Comparison of ENCODE assay signal across 1 cellular context in the genomic region with DNA sequence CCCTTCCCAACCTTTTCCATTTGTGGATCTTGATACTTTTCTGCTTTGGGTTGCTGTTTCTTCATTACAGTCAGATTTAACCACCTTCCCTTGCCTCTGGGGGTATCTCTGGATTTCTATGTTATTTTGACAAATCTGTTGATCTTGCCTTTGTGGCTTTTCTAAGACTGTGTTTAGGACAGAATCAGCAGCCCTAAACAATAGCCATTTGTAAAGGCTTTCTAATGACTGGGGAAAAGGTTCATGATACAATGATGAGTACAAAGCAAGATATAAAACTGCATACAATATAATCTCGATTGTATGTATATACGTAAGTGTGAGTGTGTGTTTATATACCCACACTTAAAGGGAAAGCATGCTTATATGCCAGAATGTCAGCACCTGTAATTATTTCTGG.
A peak's percentile ranks its signal among the peaks of the same experiment; 100 is the strongest.
TF ChIP-seq lines count a peak whose summit lies in the region.

No MANE protein-coding gene starts in this region.

TF ChIP-seq in K562, 482 proteins besides CTCF, POLR2A, EP300 and RAD21:
- no peak for TF ChIP-seq MXI1 (IDR thresholded peaks at IDR 0.05; ENCODE audit: low read depth, low read length)
- no peak for TF ChIP-seq ZFX (CRISPR knock-in tag; IDR thresholded peaks at IDR 0.05)
- no peak for TF ChIP-seq NR2C2 (CRISPR knock-in tag; IDR thresholded peaks at IDR 0.05)
- no peak for TF ChIP-seq NR2C2 (tag; IDR thresholded peaks at IDR 0.05)
- TF ChIP-seq, protein P1, sequence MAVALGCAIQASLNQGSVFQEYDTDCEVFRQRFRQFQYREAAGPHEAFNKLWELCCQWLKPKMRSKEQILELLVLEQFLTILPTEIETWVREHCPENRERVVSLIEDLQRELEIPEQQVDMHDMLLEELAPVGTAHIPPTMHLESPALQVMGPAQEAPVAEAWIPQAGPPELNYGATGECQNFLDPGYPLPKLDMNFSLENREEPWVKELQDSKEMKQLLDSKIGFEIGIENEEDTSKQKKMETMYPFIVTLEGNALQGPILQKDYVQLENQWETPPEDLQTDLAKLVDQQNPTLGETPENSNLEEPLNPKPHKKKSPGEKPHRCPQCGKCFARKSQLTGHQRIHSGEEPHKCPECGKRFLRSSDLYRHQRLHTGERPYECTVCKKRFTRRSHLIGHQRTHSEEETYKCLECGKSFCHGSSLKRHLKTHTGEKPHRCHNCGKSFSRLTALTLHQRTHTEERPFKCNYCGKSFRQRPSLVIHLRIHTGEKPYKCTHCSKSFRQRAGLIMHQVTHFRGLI (CRISPR knock-in tag; IDR thresholded peaks at IDR 0.05): no peak
- TF ChIP-seq NCOA2 (IDR thresholded peaks at IDR 0.05; ENCODE audit: partially characterized antibody in 2 of 2): peak in 1 of 2 experiments; percentile 36
- TF ChIP-seq BACH1 (tag; IDR thresholded peaks at IDR 0.05): no peak
- no peak for TF ChIP-seq ETV6 (IDR thresholded peaks at IDR 0.05; ENCODE audit: borderline replicate concordance in 1 of 2, low read depth in 2 of 2, low read length in 1 of 2)
- TF ChIP-seq ETV6 (CRISPR knock-in tag; IDR thresholded peaks at IDR 0.05; ENCODE audit: borderline replicate concordance): no peak
